ENCODE assay signal across 12 cellular contexts in the genomic region with DNA sequence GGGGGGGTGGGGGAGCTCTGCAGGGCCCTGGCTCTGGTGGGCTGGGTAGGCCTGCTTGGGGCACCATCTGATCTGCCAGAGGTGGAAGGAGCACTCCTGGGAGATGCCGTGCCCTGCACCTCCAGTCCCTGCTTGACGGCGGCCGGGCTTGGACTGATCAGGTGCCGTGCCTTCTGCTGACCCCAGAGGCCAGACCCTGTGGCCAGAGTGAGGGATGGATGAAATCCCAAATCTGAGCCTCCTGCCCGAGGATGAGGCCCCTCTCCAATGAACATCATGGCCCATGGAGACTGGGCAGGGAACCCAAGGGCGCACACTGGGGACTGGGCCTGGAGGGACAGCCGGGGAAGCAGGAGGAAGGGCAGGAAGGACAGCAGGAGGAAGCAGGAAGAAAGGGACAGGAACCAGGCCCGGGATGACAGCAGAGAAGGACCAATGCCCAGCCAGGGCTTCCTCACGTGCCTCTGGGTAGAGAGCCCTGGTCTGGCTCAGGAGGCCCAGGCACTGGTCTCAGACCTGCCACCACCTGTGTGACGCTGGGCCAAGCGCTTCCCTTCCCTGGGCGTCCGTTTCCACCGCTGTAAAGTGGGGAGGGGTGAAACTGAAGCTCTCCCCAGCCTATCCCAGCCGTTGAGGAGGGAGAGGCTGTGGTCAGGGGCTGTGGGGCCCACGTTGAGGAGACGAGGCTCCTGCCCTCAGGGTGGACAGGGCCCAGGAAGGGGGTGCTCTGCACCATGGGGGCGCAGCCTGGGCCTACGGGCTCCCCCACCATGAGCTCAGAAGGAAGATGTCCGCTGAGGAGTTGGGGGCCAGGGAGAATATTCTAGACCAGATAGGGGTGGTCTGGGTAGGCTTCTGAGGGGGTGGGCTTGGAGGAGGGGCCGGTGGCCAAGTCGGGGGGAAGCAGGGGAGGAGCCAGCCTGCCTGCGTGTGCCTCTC. TPM values are rescaled to one million over a fixed set of nuclear protein-coding genes. Genes with fewer than 3 reads are reported as not detected.
DNase-seq lines count a peak whose midpoint lies in the region; ATAC-seq and TF ChIP-seq lines count a peak whose summit lies in the region.
"Had no signal": no experiment of that assay in that cellular context is flagged by ENCODE, and none has a peak within 500 bp of the region (broad histone marks: within the 10 kb centered on the region; RNA-seq: fewer than 3 reads in every experiment).

No MANE protein-coding gene starts in this region.

- DNase-seq in CD1c-positive myeloid dendritic cell (ENCODE audit: extremely low spot score) = peak; percentile 33
- DNase-seq in PC-3 = no peak
- no peak for DNase-seq in central memory CD8-positive, alpha-beta T cell (ENCODE audit: low spot score in 2 of 2)
- no peak for DNase-seq in neuronal stem cell (ENCODE audit: low spot score)
- no peak for DNase-seq in hepatic stellate cell (ENCODE audit: low spot score)
- DNase-seq in NK-92 (lab: John Stamatoyannopoulos, UW; ENCODE audit: unreplicated experiment) = no peak
- no peak for DNase-seq in NCI-H1417 treated with DMSO at 0.1 percent for 48 hours (lab: John Stamatoyannopoulos, UW)
- no peak for DNase-seq in NAMALWA (ENCODE audit: low spot score)

- POLR2A ChIA-PET in PC-3 (lab: Charles Lee; ENCODE audit: unreplicated experiment) = no interaction called here

- peak overlapping the region; percentile 73 for H3K4me3 Mint-ChIP-seq in central memory CD8-positive, alpha-beta T cell

- no peak overlapping the region for H2BK5ac ChIP-seq in neuronal stem cell (ENCODE audit: low read length)

- no peaks in the 10 kb centered on the region for H4K20me1 ChIP-seq in PC-3 (ENCODE audit: low read length)

- peak overlapping the region; percentile 84 for H2AK5ac ChIP-seq in neuronal stem cell (ENCODE audit: low read depth, low read length)

- peak overlapping the region; percentile 64 for H3K18ac ChIP-seq in neuronal stem cell (ENCODE audit: low read length)

- H3K36me3 ChIP-seq in PC-3 (ENCODE audit: low read depth, low read length) = no peaks in the 10 kb centered on the region
- no peaks in the 10 kb centered on the region for H3K36me3 ChIP-seq in neuronal stem cell (replicated peaks in 1 of 2; ENCODE audit: control insufficient read depth in 2 of 2, insufficient read depth in 2 of 2, low read length in 2 of 2)

- no peak overlapping the region for H3K9ac ChIP-seq in PC-3 (ENCODE audit: low read length)
- no peak overlapping the region for H3K9ac ChIP-seq in neuronal stem cell (ENCODE audit: low read depth, low read length, poor library complexity)

- no CpG with 5 or more reads among the region's 24 CpGs for WGBS in neuronal stem cell (ENCODE audit: extremely low coverage in 2 of 2, insufficient read length in 2 of 2, insufficient replicate concordance in 1 of 2), 2 donors

- H3K9me2 ChIP-seq in PC-3 (replicated peaks; ENCODE audit: low read length) = no peaks in the 10 kb centered on the region

- peak; percentile 33; the same call in 1 of the 2 replicates for ATAC-seq in PC-3
- ATAC-seq in central memory CD8-positive, alpha-beta T cell (replicated peaks; ENCODE audit: extremely low read depth, poor library complexity, severe bottlenecking) = no peak

- H3K4me1 ChIP-seq in PC-3 (ENCODE audit: insufficient read depth, low read length) = no peaks in the 10 kb centered on the region
- H3K4me1 ChIP-seq in neuronal stem cell (ENCODE audit: control insufficient read depth in 2 of 2, insufficient read depth in 1 of 2, low read depth in 1 of 2, low read length in 2 of 2) = peaks cover 10 to 15% of the 10 kb centered on the region in 2 donors

- peaks cover 57% of the 10 kb centered on the region for H3K4me1 Mint-ChIP-seq in central memory CD8-positive, alpha-beta T cell

- H3K79me2 ChIP-seq in PC-3 (ENCODE audit: low read length) = no peaks in the 10 kb centered on the region

- intact Hi-C loops in PC-3 (cut with micrococcal nuclease) = no loop called here

- peak overlapping the region; percentile 20 for H4K8ac ChIP-seq in neuronal stem cell (ENCODE audit: low read depth, low read length)

- peak overlapping the region; percentile 3 for H3K4ac ChIP-seq in neuronal stem cell (ENCODE audit: low read length)

- H2BK120ac ChIP-seq in neuronal stem cell (ENCODE audit: low read depth, low read length) = peak overlapping the region; percentile 87

- H3K14ac ChIP-seq in neuronal stem cell (ENCODE audit: low read length) = peak overlapping the region; percentile 59

- no peak overlapping the region for H2AFZ ChIP-seq in PC-3 (ENCODE audit: low read length)
- H2AFZ ChIP-seq in neuronal stem cell (ENCODE audit: low read length) = peak overlapping the region; percentile 77

- no peaks in the 10 kb centered on the region for H3K27me3 ChIP-seq in PC-3 (ENCODE audit: low read length)
- H3K27me3 ChIP-seq in neuronal stem cell (ENCODE audit: control insufficient read depth in 3 of 3, insufficient read depth in 3 of 3, low read depth in 1 of 3, low read length in 3 of 3) = no peaks in the 10 kb centered on the region

- no peaks in the 10 kb centered on the region for H3K27me3 Mint-ChIP-seq in central memory CD8-positive, alpha-beta T cell

- H3K27ac ChIP-seq in PC-3 (ENCODE audit: low read length) (no peak overlapping the region), neuronal stem cell (replicated peaks; ENCODE audit: low read length) (no peak overlapping the region)

- H3K9me3 ChIP-seq in PC-3 (ENCODE audit: low read length) (no peaks in the 10 kb centered on the region), neuronal stem cell (replicated peaks in 1 of 2; ENCODE audit: control insufficient read depth in 2 of 2, insufficient read depth in 1 of 2, low read depth in 1 of 2, low read length in 2 of 2) (no peaks in the 10 kb centered on the region)

- BruUV-seq in PC-3 (replicated peaks; lab: Mats Ljungman, UMichigan) = no TSS peak

- H3K9me3 Mint-ChIP-seq in central memory CD8-positive, alpha-beta T cell = no peaks in the 10 kb centered on the region

- CTCF ChIA-PET in PC-3 (lab: Charles Lee) = no interaction called here

- H3K4me2 ChIP-seq in PC-3 (ENCODE audit: low read length) = no peak overlapping the region
- H3K4me2 ChIP-seq in neuronal stem cell (ENCODE audit: insufficient read depth, low read length, poor library complexity, severe bottlenecking) = no peak overlapping the region

- H3K36me3 Mint-ChIP-seq in central memory CD8-positive, alpha-beta T cell (ENCODE audit: insufficient read depth) = peaks cover 9% of the 10 kb centered on the region

- H3K27ac Mint-ChIP-seq in central memory CD8-positive, alpha-beta T cell (ENCODE audit: low read depth) = peak overlapping the region; percentile 94

- peak overlapping the region; percentile 98 for H2BK12ac ChIP-seq in neuronal stem cell (ENCODE audit: low read length)

- no peak overlapping the region for H4K91ac ChIP-seq in neuronal stem cell (ENCODE audit: low read depth, low read length, poor library complexity)

- H3K4me3 ChIP-seq in PC-3 (ENCODE audit: low read length) = no peak overlapping the region
- peak overlapping the region in 1 of 2 donors; percentile 51 for H3K4me3 ChIP-seq in neuronal stem cell (ENCODE audit: low read length in 2 of 2)

- peak overlapping the region; percentile 68 for H3K23ac ChIP-seq in neuronal stem cell (ENCODE audit: low read depth, low read length, poor library complexity)

- no peak overlapping the region for H2BK15ac ChIP-seq in neuronal stem cell (ENCODE audit: low read length)

- no peak for TF ChIP-seq CTCF in PC-3 (conservative IDR thresholded peaks at IDR 0.05; ENCODE audit: low read depth, low read length)

- no peaks in the 10 kb centered on the region for H3F3A ChIP-seq in PC-3 (ENCODE audit: low read length, unreplicated experiment)

- no peaks in the 10 kb centered on the region for H3K79me1 ChIP-seq in neuronal stem cell (ENCODE audit: low read depth, low read length)

RNA-seq across cellular contexts. Expression of gene GPR35, which starts 1.0 kb away (rescaled TPM):
- 2.4 and 5.2 TPM in 2 replicates for total RNA-seq in PC-3 (2014; rRNA removed)
- 0.92 TPM for polyA plus RNA-seq in neuronal stem cell (2013, experiment 1 of 2)
- 0.96 TPM for polyA plus RNA-seq in neuronal stem cell (2013, experiment 2 of 2)

RNA-seq across cellular contexts. Expression of gene CAPN10, which starts 37.7 kb away (rescaled TPM):
- 32.2 and 40.1 TPM in 2 replicates for total RNA-seq in PC-3 (2014; rRNA removed)
- 24.5 TPM for polyA plus RNA-seq in neuronal stem cell (2013, experiment 1 of 2)
- 23.9 TPM for polyA plus RNA-seq in neuronal stem cell (2013, experiment 2 of 2)

RNA-seq across cellular contexts. Expression of gene RNPEPL1, which starts 56.0 kb away (rescaled TPM):
- 25.8 and 44.5 TPM in 2 replicates for total RNA-seq in PC-3 (2014; rRNA removed)
- polyA plus RNA-seq in neuronal stem cell (2013, experiment 1 of 2) = 15.2 TPM
- polyA plus RNA-seq in neuronal stem cell (2013, experiment 2 of 2) = 15.3 TPM

RNA-seq across cellular contexts. Expression of gene AQP12B, which starts 58.4 kb away (rescaled TPM):
- total RNA-seq in PC-3 (2014; rRNA removed) = not detected in 2 replicates
- polyA plus RNA-seq in neuronal stem cell (2013, experiment 1 of 2) = not detected
- polyA plus RNA-seq in neuronal stem cell (2013, experiment 2 of 2) = not detected
- total RNA-seq: Daoy, kidney epithelial cell, renal cortical epithelial cell had no signal
- polyA plus RNA-seq: esophagus had no signal
